In genomic region chr1:165169028-165169427, GRCh38 we compare ENCODE assay signal across 15 cellular contexts.
"Had no signal": no experiment of that assay in that cellular context is flagged by ENCODE, and none has a peak within 500 bp of the region (broad histone marks: within the 10 kb centered on the region; RNA-seq: fewer than 3 reads in every experiment).

No MANE protein-coding gene starts in this region.

- H3K4me3 ChIP-seq: prostate gland, right lobe of liver, upper lobe of right lung had no signal

- H3K4me1 Mint-ChIP-seq: activated naive CD8-positive, alpha-beta T cell treated with anti-CD3 and anti-CD28 coated beads, Interleukin-2, amount 50 U/mL, for 24 hours; T-cell had no signal

- ATAC-seq: activated naive CD8-positive, alpha-beta T cell treated with anti-CD3 and anti-CD28 coated beads, Interleukin-2, amount 50 U/mL, for 24 hours; effector memory CD8-positive, alpha-beta T cell; left ventricle myocardium superior; natural killer cell treated with Interleukin-12 subunit alpha and Interleukin-12 subunit beta and Interleukin-15 and Interleukin-18, amount 100 ng/mL, for 72 hours; right lobe of liver; T-cell; upper lobe of right lung had no signal

- H3K27me3 ChIP-seq: right lobe of liver, upper lobe of right lung had no signal

- H3K9me3 Mint-ChIP-seq: activated naive CD4-positive, alpha-beta T cell treated with anti-CD3 and anti-CD28 coated beads for 36 hours; activated T-helper 2 cell treated with anti-CD3 and anti-CD28 coated beads, Interferon-gamma antibody, Interleukin-2, Interleukin-4, amounts not matched to agents 10 μg/mL and 5 μg/mL and 100 μg/mL, durations not matched to agents 14 hours and 24 hours and 36 hours; natural killer cell treated with Interleukin-12 subunit alpha and Interleukin-12 subunit beta and Interleukin-15 and Interleukin-18, amount 100 ng/mL, for 72 hours; stimulated activated naive CD8-positive, alpha-beta T cell treated with anti-CD3 and anti-CD28 coated beads, Interleukin-15, Interleukin-2, amounts not matched to agents 100 ng/mL and 50 ng/mL, for 24 hours had no signal

- H3K27ac ChIP-seq: prostate gland, right lobe of liver, upper lobe of right lung had no signal

- H3K36me3 ChIP-seq: prostate gland, right lobe of liver, upper lobe of right lung had no signal

- H3K27ac Mint-ChIP-seq: activated naive CD4-positive, alpha-beta T cell treated with anti-CD3 and anti-CD28 coated beads for 36 hours; activated naive CD8-positive, alpha-beta T cell treated with anti-CD3 and anti-CD28 coated beads, Interleukin-2, amount 50 U/mL, for 24 hours; activated T-helper 2 cell treated with anti-CD3 and anti-CD28 coated beads, Interferon-gamma antibody, Interleukin-2, Interleukin-4, amounts not matched to agents 10 μg/mL and 5 μg/mL and 100 μg/mL, durations not matched to agents 14 hours and 24 hours and 36 hours; effector memory CD8-positive, alpha-beta T cell; natural killer cell treated with Interleukin-12 subunit alpha and Interleukin-12 subunit beta and Interleukin-15 and Interleukin-18, amount 100 ng/mL, for 72 hours; stimulated activated naive CD8-positive, alpha-beta T cell treated with anti-CD3 and anti-CD28 coated beads, Interleukin-15, Interleukin-2, amounts not matched to agents 100 ng/mL and 50 ng/mL, for 24 hours; T-cell had no signal

- DNase-seq: activated naive CD4-positive, alpha-beta T cell treated with anti-CD3 and anti-CD28 coated beads for 36 hours; activated naive CD8-positive, alpha-beta T cell treated with anti-CD3 and anti-CD28 coated beads, Interleukin-2, amount 50 U/mL, for 24 hours; aorta; dermis blood vessel endothelial cell; effector memory CD8-positive, alpha-beta T cell; left ventricle myocardium superior; nucleus accumbens; right lobe of liver; T-cell; T-helper 9 cell; upper lobe of right lung had no signal

- H3K4me3 Mint-ChIP-seq: activated naive CD4-positive, alpha-beta T cell treated with anti-CD3 and anti-CD28 coated beads for 36 hours; activated naive CD8-positive, alpha-beta T cell treated with anti-CD3 and anti-CD28 coated beads, Interleukin-2, amount 50 U/mL, for 24 hours; effector memory CD8-positive, alpha-beta T cell; natural killer cell treated with Interleukin-12 subunit alpha and Interleukin-12 subunit beta and Interleukin-15 and Interleukin-18, amount 100 ng/mL, for 72 hours; stimulated activated naive CD8-positive, alpha-beta T cell treated with anti-CD3 and anti-CD28 coated beads, Interleukin-15, Interleukin-2, amounts not matched to agents 100 ng/mL and 50 ng/mL, for 24 hours; T-cell had no signal

- H3K4me1 ChIP-seq: prostate gland, upper lobe of right lung had no signal

- H3K9me3 ChIP-seq: prostate gland, right lobe of liver, upper lobe of right lung had no signal

- H3K36me3 Mint-ChIP-seq: natural killer cell treated with Interleukin-12 subunit alpha and Interleukin-12 subunit beta and Interleukin-15 and Interleukin-18, amount 100 ng/mL, for 72 hours; T-cell had no signal
